In genomic region chr1:33407339-33407738, GRCh38 we compare ENCODE assay signal across 25 cellular contexts.
"Had no signal": no experiment of that assay in that cellular context is flagged by ENCODE, and none has a peak within 500 bp of the region (broad histone marks: within the 10 kb centered on the region; RNA-seq: fewer than 3 reads in every experiment).

No MANE protein-coding gene starts in this region.

- DNase-seq: central memory CD4-positive, alpha-beta T cell; dorsolateral prefrontal cortex; effector CD4-positive, alpha-beta T cell; foreskin fibroblast; hypothalamus; immature natural killer cell; islet precursor cell; kidney glomerular epithelial cell; lower lobe of right lung; naive B cell; pancreas; right cardiac atrium; sigmoid colon; stimulated activated CD4-positive, alpha-beta T cell treated with anti-CD3 and anti-CD28 coated beads, Interleukin-15, amount 100 ng/mL, for 24 hours; stimulated activated CD4-positive, alpha-beta T cell treated with anti-CD3 and anti-CD28 coated beads, Interleukin-2, amount 100 ng/mL, for 48 hours; stimulated activated naive B cell treated with anti-CD40 and anti-IgM and Interleukin-4, amounts not matched to agents 10 μg/mL and 1 μg/mL and 100 μg/mL, for 72 hours; transverse colon; upper lobe of right lung had no signal

- ATAC-seq: gastroesophageal sphincter; left lobe of liver; natural killer cell treated with Interleukin-12 subunit alpha and Interleukin-12 subunit beta and Interleukin-15 and Interleukin-18, amount 100 ng/mL, for 72 hours; pancreas; right cardiac atrium; stimulated activated naive B cell treated with anti-CD40 and anti-IgM and Interleukin-4, amounts not matched to agents 10 μg/mL and 1 μg/mL and 100 μg/mL, for 72 hours; upper lobe of right lung had no signal

- H3K27me3 ChIP-seq: dorsolateral prefrontal cortex, gastroesophageal sphincter, neutrophil, pancreas, sigmoid colon, transverse colon, upper lobe of right lung, vagina had no signal

- H3K36me3 ChIP-seq: gastroesophageal sphincter, lower lobe of right lung, neutrophil, pancreas, sigmoid colon, thoracic aorta, transverse colon, upper lobe of right lung, vagina had no signal

- H3K27ac ChIP-seq: dorsolateral prefrontal cortex, gastroesophageal sphincter, lower lobe of right lung, neutrophil, pancreas, sigmoid colon, transverse colon, upper lobe of right lung, vagina had no signal

- H3K4me1 ChIP-seq: lower lobe of right lung, pancreas, upper lobe of right lung had no signal

- H3K9me3 ChIP-seq: gastroesophageal sphincter, neutrophil, pancreas, sigmoid colon, thoracic aorta, transverse colon, upper lobe of right lung, vagina had no signal

- H3K4me3 ChIP-seq: dorsolateral prefrontal cortex, gastroesophageal sphincter, lower lobe of right lung, pancreas, sigmoid colon, skin epidermis, transverse colon, upper lobe of right lung, vagina had no signal
